12 cellular contexts compared by ENCODE assay signal in genomic region chr4:9812530-9813340, GRCh38. TPM values are rescaled to one million over a fixed set of nuclear protein-coding genes. Genes with fewer than 3 reads are reported as not detected.
DNase-seq lines count a peak whose midpoint lies in the region; ATAC-seq and TF ChIP-seq lines count a peak whose summit lies in the region.
"Had no signal": no experiment of that assay in that cellular context is flagged by ENCODE, and none has a peak within 500 bp of the region (broad histone marks: within the 10 kb centered on the region; RNA-seq: fewer than 3 reads in every experiment).

No MANE protein-coding gene starts in this region.

- H3K36me3 ChIP-seq in uterus, result no peaks in the 10 kb centered on the region
- H3K36me3 ChIP-seq: thyroid gland had no signal

- no peak overlapping the region for H3K4me3 ChIP-seq in uterus
- H3K4me3 ChIP-seq: thyroid gland had no signal

- ATAC-seq in GM19463 (IDR thresholded peaks at IDR 0.05; ENCODE audit: unreplicated experiment) (peak; percentile 90), HG03135 (IDR thresholded peaks at IDR 0.05; ENCODE audit: unreplicated experiment) (peak; percentile 79)
- ATAC-seq in activated naive CD8-positive, alpha-beta T cell treated with anti-CD3 and anti-CD28 coated beads, Interleukin-2, amount 10 ng/mL, durations not matched to agents 7 days and 5 days (ENCODE audit: low read depth), result peak; percentile 80
- no peak for ATAC-seq in CD4-positive, alpha-beta T cell (ENCODE audit: poor library complexity)

- CTCF ChIA-PET in CD4-positive, alpha-beta T cell (lab: Charles Lee), result no interaction called here

- intact Hi-C loops in uterus (cut with DNase I; ENCODE audit: low total_unique reads), result no loop called here
- intact Hi-C loops in CD4-positive, alpha-beta T cell (cut with DNase I, micrococcal nuclease), result no loop called here

- H3K9me3 Mint-ChIP-seq in activated naive CD8-positive, alpha-beta T cell treated with anti-CD3 and anti-CD28 coated beads, Interleukin-2, amount 10 ng/mL, durations not matched to agents 7 days and 5 days, result peaks cover 3% of the 10 kb centered on the region
- no peaks in the 10 kb centered on the region for H3K9me3 Mint-ChIP-seq in CD4-positive, alpha-beta T cell

- H3K27me3 Mint-ChIP-seq in activated naive CD8-positive, alpha-beta T cell treated with anti-CD3 and anti-CD28 coated beads, Interleukin-2, amount 10 ng/mL, durations not matched to agents 7 days and 5 days, result peaks cover 67% of the 10 kb centered on the region
- H3K27me3 Mint-ChIP-seq in CD4-positive, alpha-beta T cell, result peaks cover 19% of the 10 kb centered on the region

- H3K27ac Mint-ChIP-seq in activated naive CD8-positive, alpha-beta T cell treated with anti-CD3 and anti-CD28 coated beads, Interleukin-2, amount 10 ng/mL, durations not matched to agents 7 days and 5 days, result no peak overlapping the region
- no peak overlapping the region for H3K27ac Mint-ChIP-seq in CD4-positive, alpha-beta T cell

- no peaks in the 10 kb centered on the region for H3K9me3 ChIP-seq in uterus
- no peaks in the 10 kb centered on the region for H3K9me3 ChIP-seq in CD4-positive, alpha-beta T cell (ENCODE audit: control insufficient read depth, low read length)
- H3K9me3 ChIP-seq: thyroid gland had no signal

- in situ Hi-C loops in GM13976 (cut with MboI; ENCODE audit: low sequenced_read_pairs, unreplicated experiment), result no loop called here

- POLR2A ChIA-PET in activated naive CD8-positive, alpha-beta T cell treated with anti-CD3 and anti-CD28 coated beads, Interleukin-2, amount 10 ng/mL, durations not matched to agents 7 days and 5 days (lab: Charles Lee), result no interaction called here
- POLR2A ChIA-PET in CD4-positive, alpha-beta T cell (lab: Charles Lee), result no interaction called here

- H3K36me3 Mint-ChIP-seq in activated naive CD8-positive, alpha-beta T cell treated with anti-CD3 and anti-CD28 coated beads, Interleukin-2, amount 10 ng/mL, durations not matched to agents 7 days and 5 days, result peaks cover 5% of the 10 kb centered on the region
- no peaks in the 10 kb centered on the region for H3K36me3 Mint-ChIP-seq in CD4-positive, alpha-beta T cell (ENCODE audit: low read depth)

- no peak for TF ChIP-seq POLR2A in uterus (IDR thresholded peaks at IDR 0.05)

- no peak for TF ChIP-seq CTCF in GM13976 (IDR thresholded peaks at IDR 0.05; ENCODE audit: borderline replicate concordance, control extremely low read depth, extremely low read depth, insufficient read depth, missing control alignments)
- TF ChIP-seq CTCF in uterus (IDR thresholded peaks at IDR 0.05), result no peak
- no peak for TF ChIP-seq CTCF in CD4-positive, alpha-beta T cell (IDR thresholded peaks at IDR 0.05)

- H3K4me3 Mint-ChIP-seq in activated naive CD8-positive, alpha-beta T cell treated with anti-CD3 and anti-CD28 coated beads, Interleukin-2, amount 10 ng/mL, durations not matched to agents 7 days and 5 days, result no peak overlapping the region
- no peak overlapping the region for H3K4me3 Mint-ChIP-seq in CD4-positive, alpha-beta T cell

- DNase-seq in GM13976 (ENCODE audit: low spot score) (peak; percentile 23), uterus (no peak), DMS53 (lab: John Stamatoyannopoulos, UW) (no peak)
- no peak for DNase-seq in activated naive CD8-positive, alpha-beta T cell treated with anti-CD3 and anti-CD28 coated beads, Interleukin-2, amount 10 ng/mL, durations not matched to agents 7 days and 5 days
- DNase-seq in CD4-positive, alpha-beta T cell, result no peak
- no peak for DNase-seq in stimulated activated CD4-positive, alpha-beta T cell treated with anti-CD3 and anti-CD28 coated beads, Interleukin-15, amount 100 ng/mL, for 24 hours
- DNase-seq: KG1, retina, T-helper 9 cell, thyroid gland had no signal

- H3K4me1 Mint-ChIP-seq in activated naive CD8-positive, alpha-beta T cell treated with anti-CD3 and anti-CD28 coated beads, Interleukin-2, amount 10 ng/mL, durations not matched to agents 7 days and 5 days, result peaks cover 17% of the 10 kb centered on the region
- no peaks in the 10 kb centered on the region for H3K4me1 Mint-ChIP-seq in CD4-positive, alpha-beta T cell (ENCODE audit: low read depth)

- no peak overlapping the region for H3K27ac ChIP-seq in uterus
- H3K27ac ChIP-seq in CD4-positive, alpha-beta T cell (ENCODE audit: low read depth, low read length), result no peak overlapping the region
- H3K27ac ChIP-seq: thyroid gland had no signal

- no peaks in the 10 kb centered on the region for H3K27me3 ChIP-seq in uterus
- H3K27me3 ChIP-seq in CD4-positive, alpha-beta T cell (ENCODE audit: control insufficient read depth, insufficient read depth, low read length), result no peaks in the 10 kb centered on the region
- H3K27me3 ChIP-seq: thyroid gland had no signal

- no peaks in the 10 kb centered on the region for H3K4me1 ChIP-seq in uterus
- H3K4me1 ChIP-seq: thyroid gland had no signal

RNA-seq across cellular contexts. Expression of gene DRD5, which starts 31.3 kb away (rescaled TPM):
- not detected for total RNA-seq in activated naive CD8-positive, alpha-beta T cell treated with anti-CD3 and anti-CD28 coated beads, Interleukin-2, amount 10 ng/mL, durations not matched to agents 7 days and 5 days
- total RNA-seq in uterus, result not detected
- not detected for total RNA-seq in CD4-positive, alpha-beta T cell
- total RNA-seq: thyroid gland had no signal
